Comparison of ENCODE assay signal across 6 cellular contexts in the genomic region with DNA sequence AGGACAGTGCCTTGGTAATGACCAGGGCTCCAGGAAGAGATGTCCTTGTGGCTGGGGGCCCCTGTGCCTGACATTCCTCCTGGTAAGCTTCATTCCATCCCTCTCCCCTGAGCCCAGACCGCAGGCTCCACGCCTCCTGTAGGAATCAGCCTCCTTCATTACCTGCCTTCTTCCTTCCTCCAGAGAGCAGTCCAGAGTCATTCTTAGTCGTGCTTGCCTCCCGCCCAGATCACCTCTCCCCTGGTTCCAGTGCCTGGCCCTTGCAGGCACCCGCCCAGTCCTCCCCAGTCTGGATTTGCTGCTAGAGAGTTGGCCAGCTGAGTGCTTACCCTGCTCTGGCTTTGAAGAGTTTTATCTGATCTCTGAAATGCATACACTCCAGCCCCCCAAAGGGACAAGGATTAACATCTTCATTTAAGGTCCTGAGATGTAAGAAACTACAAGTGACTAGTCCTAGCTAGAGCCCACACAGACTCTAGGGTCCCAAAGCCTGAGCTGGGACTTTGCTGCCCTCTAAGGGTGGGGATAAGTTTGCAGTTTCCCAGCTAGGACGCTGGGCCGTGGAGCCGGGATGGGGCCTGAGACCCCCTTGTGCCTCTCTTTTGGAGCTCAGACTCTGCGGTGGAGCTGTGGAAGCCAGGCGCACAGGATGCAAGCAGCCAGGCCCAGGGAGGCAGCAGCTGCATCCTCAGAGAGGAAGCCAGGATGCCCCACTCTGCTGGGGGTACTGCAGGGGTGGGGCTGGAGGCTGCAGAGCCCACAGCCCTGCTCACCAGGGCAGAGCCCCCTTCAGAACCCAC. TPM values are rescaled to one million over a fixed set of nuclear protein-coding genes. Genes with fewer than 3 reads are reported as not detected.
DNase-seq lines count a peak whose midpoint lies in the region; ATAC-seq and TF ChIP-seq lines count a peak whose summit lies in the region.

No MANE protein-coding gene starts in this region.

- peak; percentile 27 for DNase-seq in H4 (ENCODE audit: low spot score)
- DNase-seq in SK-N-DZ (ENCODE audit: low spot score): peak; percentile 53
- no peak for DNase-seq in epithelial cell of proximal tubule (ENCODE audit: low read depth)
- peak; percentile 48 to 57 for DNase-seq in stimulated activated CD4-positive, alpha-beta T cell treated with anti-CD3 and anti-CD28 coated beads, Interleukin-2, amount 100 ng/mL, for 24 hours

- ATAC-seq in GM21360 (IDR thresholded peaks at IDR 0.05; ENCODE audit: unreplicated experiment) (no peak), GM21825 (IDR thresholded peaks at IDR 0.05; ENCODE audit: unreplicated experiment) (no peak)

- peak; percentile 73 for TF ChIP-seq CTCF in epithelial cell of proximal tubule (conservative IDR thresholded peaks at IDR 0.05; ENCODE audit: low read depth, low read length)

- H3K4me3 ChIP-seq in epithelial cell of proximal tubule (ENCODE audit: low read depth, low read length): no peak overlapping the region

RNA-seq across cellular contexts. Expression of a gene that starts 1.6 kb away (rescaled TPM):
- total RNA-seq in H4 (2014; rRNA removed; shearing (Covaris generic)): 15.7 and 16.1 TPM in 2 replicates
- 9.1 and 11.0 TPM in 2 replicates for polyA plus RNA-seq in SK-N-DZ (2014; cell fraction: cytosol; rRNA removed)
- 18.6 and 23.2 TPM in 2 replicates for polyA plus RNA-seq in SK-N-DZ (2014; cell fraction: nucleus; rRNA removed)
- total RNA-seq in epithelial cell of proximal tubule: 8.5 and 9.6 TPM in 2 replicates

RNA-seq across cellular contexts. Expression of a gene that starts 10.6 kb away (rescaled TPM):
- total RNA-seq in H4 (2014; rRNA removed; shearing (Covaris generic)): 8.9 and 17.2 TPM in 2 replicates
- polyA plus RNA-seq in SK-N-DZ (2014; cell fraction: cytosol; rRNA removed): 25.1 and 35.4 TPM in 2 replicates
- 71.8 and 128 TPM in 2 replicates for polyA plus RNA-seq in SK-N-DZ (2014; cell fraction: nucleus; rRNA removed)
- 14.0 and 24.7 TPM in 2 replicates for total RNA-seq in epithelial cell of proximal tubule

RNA-seq across cellular contexts. Expression of a gene that starts 10.8 kb away (rescaled TPM):
- total RNA-seq in H4 (2014; rRNA removed; shearing (Covaris generic)): 21.6 and 24.0 TPM in 2 replicates
- polyA plus RNA-seq in SK-N-DZ (2014; cell fraction: cytosol; rRNA removed): 21.7 and 47.0 TPM in 2 replicates
- polyA plus RNA-seq in SK-N-DZ (2014; cell fraction: nucleus; rRNA removed): 42.8 and 47.1 TPM in 2 replicates
- 28.2 and 32.3 TPM in 2 replicates for total RNA-seq in epithelial cell of proximal tubule

RNA-seq across cellular contexts. Expression of a gene that starts 44.6 kb away (rescaled TPM):
- total RNA-seq in H4 (2014; rRNA removed; shearing (Covaris generic)): 41.4 and 43.0 TPM in 2 replicates
- 25.6 and 28.8 TPM in 2 replicates for polyA plus RNA-seq in SK-N-DZ (2014; cell fraction: cytosol; rRNA removed)
- polyA plus RNA-seq in SK-N-DZ (2014; cell fraction: nucleus; rRNA removed): 34.3 and 36.5 TPM in 2 replicates
- 30.0 and 50.2 TPM in 2 replicates for total RNA-seq in epithelial cell of proximal tubule
